16 cellular contexts compared by ENCODE assay signal in genomic region chr12:31035226-31035625, GRCh38.
"Had no signal": no experiment of that assay in that cellular context is flagged by ENCODE, and none has a peak within 500 bp of the region (broad histone marks: within the 10 kb centered on the region; RNA-seq: fewer than 3 reads in every experiment).

No MANE protein-coding gene starts in this region.

- H3K4me1 Mint-ChIP-seq: activated CD4-positive, alpha-beta T cell treated with anti-CD3 and anti-CD28 coated beads, Interleukin-2, amount 10 ng/mL, durations not matched to agents 24 days and 14 days; stimulated activated effector memory CD8-positive, alpha-beta T cell treated with anti-CD3 and anti-CD28 coated beads, Interleukin-12 subunit alpha, Interleukin-12 subunit beta, amount 100 ng/mL, for 72 hours had no signal

- H3K27me3 Mint-ChIP-seq: dendritic cell treated with granulocyte-macrophage colony-stimulating factor and Interleukin-4, amounts not matched to agents 40 ng/mL and 50 ng/mL, for 4 days had no signal

- H3K4me3 Mint-ChIP-seq: activated CD4-positive, alpha-beta T cell treated with anti-CD3 and anti-CD28 coated beads, Interleukin-2, amount 10 ng/mL, durations not matched to agents 24 days and 14 days; activated CD8-positive, alpha-beta T cell treated with anti-CD3 and anti-CD28 coated beads, Interleukin-2, amount 10 ng/mL, durations not matched to agents 7 days and 5 days; activated naive CD8-positive, alpha-beta T cell treated with anti-CD3 and anti-CD28 coated beads, Interleukin-2, amount 10 ng/mL, durations not matched to agents 7 days and 5 days; activated T-cell treated with anti-CD3 and anti-CD28 coated beads, Interleukin-2, amount 50 U/mL, for 72 hours; dendritic cell treated with granulocyte-macrophage colony-stimulating factor and Interleukin-4, amounts not matched to agents 40 ng/mL and 50 ng/mL, for 4 days; stimulated activated effector memory CD8-positive, alpha-beta T cell treated with anti-CD3 and anti-CD28 coated beads, Interleukin-12 subunit alpha, Interleukin-12 subunit beta, amount 100 ng/mL, for 72 hours; T-helper 2 cell treated with Interferon-gamma antibody and Interleukin-4, amounts not matched to agents 5 μg/mL and 100 μg/mL, for 36 hours had no signal

- H3K27ac Mint-ChIP-seq: activated CD4-positive, alpha-beta T cell treated with anti-CD3 and anti-CD28 coated beads, Interleukin-2, amount 10 ng/mL, durations not matched to agents 24 days and 14 days; activated CD8-positive, alpha-beta T cell treated with anti-CD3 and anti-CD28 coated beads, Interleukin-2, amount 10 ng/mL, durations not matched to agents 7 days and 5 days; activated naive CD8-positive, alpha-beta T cell treated with anti-CD3 and anti-CD28 coated beads, Interleukin-2, amount 10 ng/mL, durations not matched to agents 7 days and 5 days; activated T-cell treated with anti-CD3 and anti-CD28 coated beads, Interleukin-2, amount 50 U/mL, for 72 hours; dendritic cell treated with granulocyte-macrophage colony-stimulating factor and Interleukin-4, amounts not matched to agents 40 ng/mL and 50 ng/mL, for 4 days; stimulated activated effector memory CD8-positive, alpha-beta T cell treated with anti-CD3 and anti-CD28 coated beads, Interleukin-12 subunit alpha, Interleukin-12 subunit beta, amount 100 ng/mL, for 72 hours; T-helper 2 cell treated with Interferon-gamma antibody and Interleukin-4, amounts not matched to agents 5 μg/mL and 100 μg/mL, for 36 hours had no signal

- H3K36me3 Mint-ChIP-seq: activated naive CD8-positive, alpha-beta T cell treated with anti-CD3 and anti-CD28 coated beads, Interleukin-2, amount 10 ng/mL, durations not matched to agents 7 days and 5 days; stimulated activated effector memory CD8-positive, alpha-beta T cell treated with anti-CD3 and anti-CD28 coated beads, Interleukin-12 subunit alpha, Interleukin-12 subunit beta, amount 100 ng/mL, for 72 hours had no signal

- H3K27ac ChIP-seq: gastroesophageal sphincter, thyroid gland, vagina had no signal

- ATAC-seq: activated CD8-positive, alpha-beta T cell treated with anti-CD3 and anti-CD28 coated beads, Interleukin-2, amount 10 ng/mL, durations not matched to agents 7 days and 5 days; activated T-cell treated with anti-CD3 and anti-CD28 coated beads, Interleukin-2, amount 50 U/mL, for 72 hours; gastroesophageal sphincter; stimulated activated effector memory CD8-positive, alpha-beta T cell treated with anti-CD3 and anti-CD28 coated beads, Interleukin-12 subunit alpha, Interleukin-12 subunit beta, amount 100 ng/mL, for 72 hours had no signal

- H3K9me3 Mint-ChIP-seq: activated CD4-positive, alpha-beta T cell treated with anti-CD3 and anti-CD28 coated beads, Interleukin-2, amount 10 ng/mL, durations not matched to agents 24 days and 14 days; activated naive CD8-positive, alpha-beta T cell treated with anti-CD3 and anti-CD28 coated beads, Interleukin-2, amount 10 ng/mL, durations not matched to agents 7 days and 5 days; activated T-cell treated with anti-CD3 and anti-CD28 coated beads, Interleukin-2, amount 50 U/mL, for 72 hours; dendritic cell treated with granulocyte-macrophage colony-stimulating factor and Interleukin-4, amounts not matched to agents 40 ng/mL and 50 ng/mL, for 4 days; stimulated activated effector memory CD8-positive, alpha-beta T cell treated with anti-CD3 and anti-CD28 coated beads, Interleukin-12 subunit alpha, Interleukin-12 subunit beta, amount 100 ng/mL, for 72 hours; T-helper 2 cell treated with Interferon-gamma antibody and Interleukin-4, amounts not matched to agents 5 μg/mL and 100 μg/mL, for 36 hours had no signal

- DNase-seq: activated CD4-positive, alpha-beta T cell treated with anti-CD3 and anti-CD28 coated beads, Interleukin-2, amount 10 ng/mL, durations not matched to agents 24 days and 14 days; activated CD4-positive, CD25-positive, alpha-beta regulatory T cell; activated CD8-positive, alpha-beta memory T cell treated with anti-CD3 and anti-CD28 coated beads, Interleukin-2, amount 50 U/mL, for 4 hours; activated CD8-positive, alpha-beta T cell treated with anti-CD3 and anti-CD28 coated beads, Interleukin-2, amount 10 ng/mL, durations not matched to agents 7 days and 5 days; activated gamma-delta T cell; activated naive CD8-positive, alpha-beta T cell treated with anti-CD3 and anti-CD28 coated beads, Interleukin-2, amount 10 ng/mL, durations not matched to agents 7 days and 5 days; activated T-cell treated with anti-CD3 and anti-CD28 coated beads, Interleukin-2, amount 50 U/mL, for 72 hours; anterior cingulate cortex; effector memory CD4-positive, alpha-beta T cell; retina; thyroid gland had no signal
